26 cellular contexts compared by ENCODE assay signal in the genomic region with DNA sequence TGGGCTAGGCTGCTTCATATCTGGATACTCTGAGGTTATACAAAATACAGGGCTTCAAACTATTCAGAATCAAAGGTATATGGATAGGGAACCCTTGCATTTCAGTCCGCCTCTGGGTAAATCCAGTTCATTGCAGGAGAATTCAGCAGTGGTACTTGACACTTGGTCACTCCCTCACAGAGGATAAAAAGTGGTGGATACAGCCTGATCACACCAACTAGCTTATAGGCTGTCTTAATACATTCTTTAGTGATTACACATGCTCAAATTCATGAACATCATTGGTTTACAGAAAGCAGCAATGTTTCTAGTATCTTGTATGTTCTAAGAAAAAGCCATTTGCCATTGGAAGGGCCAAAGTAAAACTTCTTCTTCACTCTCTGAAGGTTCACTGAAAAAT.
DNase-seq lines count a peak whose midpoint lies in the region; ATAC-seq and TF ChIP-seq lines count a peak whose summit lies in the region.
"Had no signal": no experiment of that assay in that cellular context is flagged by ENCODE, and none has a peak within 500 bp of the region (broad histone marks: within the 10 kb centered on the region; RNA-seq: fewer than 3 reads in every experiment).

No MANE protein-coding gene starts in this region.

- no peaks in the 10 kb centered on the region for H3K27me3 ChIP-seq in PC-3 (ENCODE audit: low read length)
- H3K27me3 ChIP-seq: SJCRH30 had no signal

- H3K36me3 Mint-ChIP-seq in nephron (ENCODE audit: low read depth), result peaks cover 4% of the 10 kb centered on the region
- peaks cover 5% of the 10 kb centered on the region for H3K36me3 Mint-ChIP-seq in type B pancreatic cell
- H3K36me3 Mint-ChIP-seq: activated naive CD8-positive, alpha-beta T cell treated with anti-CD3 and anti-CD28 coated beads for 36 hours; brain; CD8-positive, alpha-beta T cell; natural killer cell; T-cell had no signal

- H3K4me1 Mint-ChIP-seq in nephron (peaks cover 79% of the 10 kb centered on the region), type B pancreatic cell (ENCODE audit: unreplicated experiment) (peaks cover 31% of the 10 kb centered on the region)
- H3K4me1 Mint-ChIP-seq: activated CD4-positive, alpha-beta memory T cell treated with anti-CD3 and anti-CD28 coated beads, Interleukin-2, amount 10 ng/mL, durations not matched to agents 7 days and 5 days; activated naive CD8-positive, alpha-beta T cell treated with anti-CD3 and anti-CD28 coated beads for 36 hours; B cell; natural killer cell; T-cell had no signal

- ATAC-seq in PC-3 (no peak), GM18517 (IDR thresholded peaks at IDR 0.05; ENCODE audit: unreplicated experiment) (no peak), HG02759 (IDR thresholded peaks at IDR 0.05; ENCODE audit: unreplicated experiment) (no peak)
- ATAC-seq: A549; CD8-positive, alpha-beta T cell; effector memory CD8-positive, alpha-beta T cell; natural killer cell; T-cell had no signal

- H3K36me3 ChIP-seq in PC-3 (ENCODE audit: low read depth, low read length), result no peaks in the 10 kb centered on the region
- H3K36me3 ChIP-seq: SJCRH30 had no signal

- intact Hi-C loops in PC-3 (cut with micrococcal nuclease), result no loop called here

- BruUV-seq in PC-3 (replicated peaks; lab: Mats Ljungman, UMichigan), result no TSS peak

- H3K4me3 ChIP-seq in PC-3 (ENCODE audit: low read length), result no peak overlapping the region
- no peak overlapping the region for H3K4me3 ChIP-seq in choroid plexus epithelial cell (ENCODE audit: low read depth, low read length)
- H3K4me3 ChIP-seq: A549, SJCRH30 had no signal

- DNase-seq in EH (ENCODE audit: low read depth) (peak; percentile 69), PC-3 (peak; percentile 18), choroid plexus epithelial cell (ENCODE audit: low read depth) (peak; percentile 67), type B pancreatic cell (ENCODE audit: extremely low spot score, unreplicated experiment) (no peak), glomerular visceral epithelial cell (ENCODE audit: extremely low spot score) (no peak)
- DNase-seq: activated CD4-positive, alpha-beta memory T cell treated with anti-CD3 and anti-CD28 coated beads, Interleukin-2, amount 10 ng/mL, durations not matched to agents 7 days and 5 days; activated CD8-positive, alpha-beta memory T cell treated with anti-CD3 and anti-CD28 coated beads, Interleukin-2, amount 50 U/mL, for 48 hours; activated naive CD8-positive, alpha-beta T cell treated with anti-CD3 and anti-CD28 coated beads for 36 hours; CD8-positive, alpha-beta T cell; DMS 273 treated with DMSO at 0.1 percent for 48 hours; effector memory CD8-positive, alpha-beta T cell; natural killer cell; NCI-H1105; NCI-H2029; NCI-H69; SJCRH30; small intestine; stimulated activated CD4-positive, alpha-beta T cell treated with anti-CD3 and anti-CD28 coated beads, Interleukin-1b, Interleukin-23, amount 100 ng/mL, for 48 hours; T-cell; trophoblast cell had no signal

- H3F3A ChIP-seq in PC-3 (ENCODE audit: low read length, unreplicated experiment), result peaks cover 18% of the 10 kb centered on the region

- H3K4me2 ChIP-seq in PC-3 (ENCODE audit: low read length), result no peak overlapping the region
- H3K4me2 ChIP-seq: A549 had no signal

- H3K4me1 ChIP-seq in PC-3 (ENCODE audit: insufficient read depth, low read length), result peaks cover 70% of the 10 kb centered on the region

- H3K27me3 Mint-ChIP-seq in nephron (ENCODE audit: low read depth) (no peaks in the 10 kb centered on the region), type B pancreatic cell (no peaks in the 10 kb centered on the region)
- H3K27me3 Mint-ChIP-seq: B cell had no signal

- H3K9me3 ChIP-seq in PC-3 (ENCODE audit: low read length), result no peaks in the 10 kb centered on the region
- H3K9me3 ChIP-seq: A549, SJCRH30 had no signal

- H3K79me2 ChIP-seq in PC-3 (ENCODE audit: low read length), result no peaks in the 10 kb centered on the region

- no peaks in the 10 kb centered on the region for H3K9me2 ChIP-seq in PC-3 (replicated peaks; ENCODE audit: low read length)

- H3K27ac ChIP-seq in PC-3 (ENCODE audit: low read length), result no peak overlapping the region
- H3K27ac ChIP-seq: A549, SJCRH30 had no signal

- CTCF ChIA-PET in PC-3 (lab: Charles Lee), result no interaction called here

- H3K4me3 Mint-ChIP-seq in nephron, result no peak overlapping the region
- no peak overlapping the region for H3K4me3 Mint-ChIP-seq in type B pancreatic cell
- H3K4me3 Mint-ChIP-seq: activated CD4-positive, alpha-beta memory T cell treated with anti-CD3 and anti-CD28 coated beads, Interleukin-2, amount 10 ng/mL, durations not matched to agents 7 days and 5 days; activated naive CD8-positive, alpha-beta T cell treated with anti-CD3 and anti-CD28 coated beads for 36 hours; B cell; brain; CD8-positive, alpha-beta T cell; effector memory CD8-positive, alpha-beta T cell; natural killer cell; T-cell had no signal

- TF ChIP-seq CTCF in PC-3 (conservative IDR thresholded peaks at IDR 0.05; ENCODE audit: low read depth, low read length) (no peak), choroid plexus epithelial cell (conservative IDR thresholded peaks at IDR 0.05; ENCODE audit: low read depth, low read length) (no peak), nephron (IDR thresholded peaks at IDR 0.05; ENCODE audit: unreplicated experiment in 3 of 3) (no peak), type B pancreatic cell (conservative IDR thresholded peaks at IDR 0.05) (no peak)

- H3K9ac ChIP-seq in PC-3 (ENCODE audit: low read length), result no peak overlapping the region

- H3K9me3 Mint-ChIP-seq in nephron, result peaks cover under 1% of the 10 kb centered on the region
- peaks cover 22% of the 10 kb centered on the region for H3K9me3 Mint-ChIP-seq in type B pancreatic cell
- H3K9me3 Mint-ChIP-seq: activated CD4-positive, alpha-beta memory T cell treated with anti-CD3 and anti-CD28 coated beads, Interleukin-2, amount 10 ng/mL, durations not matched to agents 7 days and 5 days had no signal

- POLR2A ChIA-PET in PC-3 (lab: Charles Lee; ENCODE audit: unreplicated experiment), result no interaction called here

- H2AFZ ChIP-seq in PC-3 (ENCODE audit: low read length), result no peak overlapping the region

- no peaks in the 10 kb centered on the region for H4K20me1 ChIP-seq in PC-3 (ENCODE audit: low read length)

- peak overlapping the region; percentile 93 to 96 (median 95) for H3K27ac Mint-ChIP-seq in nephron
- no peak overlapping the region for H3K27ac Mint-ChIP-seq in type B pancreatic cell
- H3K27ac Mint-ChIP-seq: activated CD4-positive, alpha-beta memory T cell treated with anti-CD3 and anti-CD28 coated beads, Interleukin-2, amount 10 ng/mL, durations not matched to agents 7 days and 5 days; activated naive CD8-positive, alpha-beta T cell treated with anti-CD3 and anti-CD28 coated beads for 36 hours; B cell; brain; CD8-positive, alpha-beta T cell; effector memory CD8-positive, alpha-beta T cell; natural killer cell; T-cell had no signal

Comparison
In these comparisons a context has a peak if more than half of its experiments do, and no peak if none do; other contexts are left out.
1. DNase-seq: peak in EH (single experiment), PC-3 (single experiment) and choroid plexus epithelial cell (single experiment); none in type B pancreatic cell (single experiment) and glomerular visceral epithelial cell (single experiment).